ENCODE assay signal across 18 cellular contexts in genomic region chr19:58536852-58537798, GRCh38. TPM values are rescaled to one million over a fixed set of nuclear protein-coding genes. Genes with fewer than 3 reads are reported as not detected.
A peak's percentile ranks its signal among the peaks of the same experiment; 100 is the strongest.
DNase-seq lines count a peak whose midpoint lies in the region; ATAC-seq, FAIRE-seq and TF ChIP-seq lines count a peak whose summit lies in the region.
"Had no signal": no experiment of that assay in that cellular context is flagged by ENCODE, and none has a peak within 500 bp of the region (broad histone marks: within the 10 kb centered on the region; RNA-seq: fewer than 3 reads in every experiment).

No MANE protein-coding gene starts in this region.

- TF ChIP-seq POLR2A in A549 (IDR thresholded peaks at IDR 0.05; ENCODE audit: low read length) = no peak
- TF ChIP-seq POLR2A in spleen (IDR thresholded peaks at IDR 0.05) = no peak

- peaks cover 13% of the 10 kb centered on the region for H3K36me3 Mint-ChIP-seq in Caco-2 (ENCODE audit: insufficient read depth, unreplicated experiment)
- H3K36me3 Mint-ChIP-seq in WTC11 = no peaks in the 10 kb centered on the region

- H3K9me3 ChIP-seq in A549 = no peaks in the 10 kb centered on the region
- no peaks in the 10 kb centered on the region for H3K9me3 ChIP-seq in Caco-2
- H3K9me3 ChIP-seq in iPS-20b (ENCODE audit: insufficient read depth, low read depth, low read length) = no peaks in the 10 kb centered on the region
- no peaks in the 10 kb centered on the region for H3K9me3 ChIP-seq in spleen
- no peaks in the 10 kb centered on the region for H3K9me3 ChIP-seq in MG63
- H3K9me3 ChIP-seq: HAP-1, ovary, testis had no signal

- H3K27ac Mint-ChIP-seq in Caco-2 (ENCODE audit: unreplicated experiment) (peak overlapping the region; percentile 92), WTC11 (peak overlapping the region; percentile 100)

- no peak overlapping the region for H3K4me3 ChIP-seq in A549
- H3K4me3 ChIP-seq in Caco-2 (ENCODE audit: low read depth, low read length) = no peak overlapping the region
- peak overlapping the region; percentile 69; the same call in 1 of the 2 replicates for H3K4me3 ChIP-seq in iPS-20b (ENCODE audit: low read length)
- no peak overlapping the region for H3K4me3 ChIP-seq in spleen
- H3K4me3 ChIP-seq in MG63 = no peak overlapping the region
- H3K4me3 ChIP-seq: HAP-1, ovary had no signal

- no peaks in the 10 kb centered on the region for H3K27me3 ChIP-seq in Caco-2 (replicated peaks; ENCODE audit: control insufficient read depth, insufficient read depth, low read length)
- H3K27me3 ChIP-seq in iPS-20b (ENCODE audit: insufficient read depth, low read length) = peaks cover 32% of the 10 kb centered on the region
- H3K27me3 ChIP-seq in spleen (replicated peaks in 1 of 7) = peaks cover 0 to 28% (median 17%) of the 10 kb centered on the region in 7 donors
- H3K27me3 ChIP-seq in MG63 = peaks cover 13% of the 10 kb centered on the region
- H3K27me3 ChIP-seq: ovary, testis had no signal

- H3K4me1 Mint-ChIP-seq in Caco-2 (ENCODE audit: low read depth, unreplicated experiment) (peaks cover 7% of the 10 kb centered on the region), WTC11 (peaks cover 8% of the 10 kb centered on the region)

- peaks cover 1% of the 10 kb centered on the region for H3K27me3 Mint-ChIP-seq in Caco-2 (ENCODE audit: insufficient read depth, unreplicated experiment)
- H3K27me3 Mint-ChIP-seq in WTC11 (ENCODE audit: low read depth) = peaks cover 52% of the 10 kb centered on the region

- CTCF ChIA-PET in A549 (lab: Yijun Ruan, JAX) (interaction anchor here (0.6 to 5.5 kb wide), 3 partner anchors 18 to 41 kb away, joined by 4 to 70 read pairs (median 10); partner anchors contain the start of gene ZBTB45), Caco-2 (lab: Charles Lee) (interaction anchor here (1.0 kb wide), 1 partner anchor 18 kb away, joined by 6 read pairs; the partner anchor contains the start of gene ZBTB45), WTC11 (lab: Charles Lee) (interaction anchor here (1.0 to 2.2 kb wide), 3 partner anchors 17 to 23 kb away, joined by 3 to 21 read pairs (median 5); partner anchors contain the start of gene ZBTB45)

- H3K9me3 Mint-ChIP-seq in Caco-2 (ENCODE audit: unreplicated experiment) (no peaks in the 10 kb centered on the region), WTC11 (no peaks in the 10 kb centered on the region)

- H3K4me3 Mint-ChIP-seq in Caco-2 (ENCODE audit: unreplicated experiment) (peak overlapping the region; percentile 87), WTC11 (peak overlapping the region; percentile 73)

- H3K27ac ChIP-seq in A549 = no peak overlapping the region
- no peak overlapping the region for H3K27ac ChIP-seq in iPS-20b (ENCODE audit: low read length)
- H3K27ac ChIP-seq in spleen = no peak overlapping the region
- H3K27ac ChIP-seq: ovary, testis, VCaP had no signal

- ATAC-seq in A549 (peak; percentile 52 to 55), WTC11 (no peak), GM21381 (IDR thresholded peaks at IDR 0.05; ENCODE audit: unreplicated experiment) (no peak)

- H3K4me2 ChIP-seq in A549 = no peak overlapping the region

- FAIRE-seq in A549 (lab: Jason Lieb, UNC) = no peak

- POLR2A ChIA-PET in A549 (lab: Yijun Ruan, JAX) = no interaction called here
- POLR2A ChIA-PET in Caco-2 (lab: Charles Lee) = interaction anchor here (1.0 kb wide), 1 partner anchor 17 kb away, joined by 5 read pairs; the partner anchor contains the start of gene ZBTB45
- POLR2A ChIA-PET in WTC11 (lab: Charles Lee) = interaction anchor here (1.5 kb wide), 1 partner anchor 17 kb away, joined by 15 read pairs; the partner anchor contains the start of gene ZBTB45

- H3K9ac ChIP-seq in iPS-20b (ENCODE audit: low read depth, low read length) = peak overlapping the region; percentile 85; the same call in 1 of the 2 replicates

- no TSS peak for BruUV-seq in Caco-2 (replicated peaks; lab: Mats Ljungman, UMichigan)

- no peak for TF ChIP-seq EP300 in A549 (IDR thresholded peaks at IDR 0.05)

- WGBS in A549 (ENCODE audit: missing lambda C conversion rate) = 63% methylated on average over 7 of the region's 8 CpGs
- 73 to 95% (median 93%) methylated on average over 8 of the region's 8 CpGs for WGBS in spleen, 5 donors

- intact Hi-C loops in Caco-2 (cut with micrococcal nuclease; ENCODE audit: unreplicated experiment) = no loop called here
- intact Hi-C loops in spleen (cut with DNase I; ENCODE audit: low total_unique reads) = no loop called here

- DNase-seq in A549 (ENCODE audit: low read depth in 1 of 2, low spot score in 1 of 2) (no peak), Caco-2 (no peak), WTC11 (ENCODE audit: low spot score) (no peak), COLO829 (ENCODE audit: low spot score) (no peak), spleen (no peak), MG63 (no peak)
- DNase-seq: AML-193; amniotic stem cell; caudate nucleus; effector CD8-positive, alpha-beta T cell; NCI-H69; ovary; stimulated activated CD4-positive, alpha-beta T cell treated with anti-CD3 and anti-CD28 coated beads, Interleukin-2, amount 100 ng/mL, for 48 hours; testis had no signal

- H3K36me3 ChIP-seq in Caco-2 (ENCODE audit: control insufficient read depth, insufficient read depth, low read length) (no peaks in the 10 kb centered on the region), iPS-20b (ENCODE audit: insufficient read depth, low read depth, low read length) (no peaks in the 10 kb centered on the region), spleen (no peaks in the 10 kb centered on the region), MG63 (no peaks in the 10 kb centered on the region)
- H3K36me3 ChIP-seq: HAP-1, ovary had no signal

- H3K4me1 ChIP-seq in A549 (no peaks in the 10 kb centered on the region), Caco-2 (0 out of 2 replicates have a peak, but pooled peaks cover 5% of the 10 kb centered on the region), iPS-20b (ENCODE audit: insufficient read depth, low read length) (no peaks in the 10 kb centered on the region; the same call in 1 of the 2 replicates), spleen (peaks cover 4 to 16% (median 13%) of the 10 kb centered on the region in 6 donors)
- H3K4me1 ChIP-seq: HAP-1, testis had no signal

- TF ChIP-seq RAD21 in A549 (conservative IDR thresholded peaks at IDR 0.05 in 1 of 2, IDR thresholded peaks at IDR 0.05 in 1 of 2) = no peak

- no peak for TF ChIP-seq CTCF in A549 (IDR thresholded peaks at IDR 0.05)
- no peak for TF ChIP-seq CTCF in Caco-2 (IDR thresholded peaks at IDR 0.05; ENCODE audit: insufficient read depth in 1 of 2, low read depth in 1 of 2, low read length in 1 of 2, severe bottlenecking in 1 of 2, unreplicated experiment in 1 of 2)
- no peak for TF ChIP-seq CTCF in WTC11 (IDR thresholded peaks at IDR 0.05)
- TF ChIP-seq CTCF in spleen (IDR thresholded peaks at IDR 0.05 in 8 of 11, conservative IDR thresholded peaks at IDR 0.05 in 3 of 11) = no peak

RNA-seq across cellular contexts. Expression of gene TRIM28, which starts 6.7 kb away (rescaled TPM):
- polyA plus RNA-seq in A549 (2011; rRNA removed) = 576 and 735 TPM in 2 replicates
- 1,530 and 1,851 TPM in 2 replicates for polyA plus RNA-seq in A549 (2012; cell fraction: cytosol; rRNA removed)
- 2,680 and 4,180 TPM in 2 replicates for polyA plus RNA-seq in A549 (2012; cell fraction: nucleus; rRNA removed)
- 656 to 743 TPM (median 666 TPM) in 3 replicates for polyA plus RNA-seq in A549 (2017; fragmentation: RNase III; extraction: RNeasy Plus Mini Kit Qiagen cat#74134 plus additional on column Dnase treatment)
- 1,927 and 2,378 TPM in 2 replicates for polyA minus RNA-seq in A549 (2011; rRNA and poly(A)+ RNA removed)
- 837 and 863 TPM in 2 replicates for total RNA-seq in Caco-2 (2022)
- total RNA-seq in WTC11 (2021) = 1,095 to 1,221 TPM (median 1,108 TPM) in 3 replicates
- total RNA-seq in spleen = 100 to 1,000 TPM; 216 to 294 (median 232) TPM
- polyA plus RNA-seq in spleen = 100 to 1,000 TPM; 181 to 233 (median 183) TPM
- 352 and 641 TPM in 2 replicates for total RNA-seq in MG63 (2014; rRNA removed; shearing (Covaris generic); ENCODE audit: low replicate concordance)

RNA-seq across cellular contexts. Expression of gene ZBTB45, which starts 17.5 kb away (rescaled TPM):
- polyA plus RNA-seq in A549 (2011; rRNA removed) = 6.2 and 6.4 TPM in 2 replicates
- 14.2 and 19.4 TPM in 2 replicates for polyA plus RNA-seq in A549 (2012; cell fraction: cytosol; rRNA removed)
- 28.8 and 41.9 TPM in 2 replicates for polyA plus RNA-seq in A549 (2012; cell fraction: nucleus; rRNA removed)
- 11.8 to 14.3 TPM (median 13.4 TPM) in 3 replicates for polyA plus RNA-seq in A549 (2017; fragmentation: RNase III; extraction: RNeasy Plus Mini Kit Qiagen cat#74134 plus additional on column Dnase treatment)
- 4.7 and 7.5 TPM in 2 replicates for polyA minus RNA-seq in A549 (2011; rRNA and poly(A)+ RNA removed)
- total RNA-seq in Caco-2 (2022) = 14.6 and 14.8 TPM in 2 replicates
- 17.0 to 19.7 TPM (median 18.0 TPM) in 3 replicates for total RNA-seq in WTC11 (2021)
- 10 to 100 TPM; 11.1 to 16.0 (median 13.0) TPM for total RNA-seq in spleen
- polyA plus RNA-seq in spleen = 1 to 10 TPM; 4.0 to 8.8 (median 4.4) TPM
- total RNA-seq in MG63 (2014; rRNA removed; shearing (Covaris generic); ENCODE audit: low replicate concordance) = 8.3 and 24.7 TPM in 2 replicates

RNA-seq across cellular contexts. Expression of gene CHMP2A, which starts 17.8 kb away (rescaled TPM):
- polyA plus RNA-seq in A549 (2011; rRNA removed) = 223 and 280 TPM in 2 replicates
- 234 and 296 TPM in 2 replicates for polyA plus RNA-seq in A549 (2012; cell fraction: cytosol; rRNA removed)
- polyA plus RNA-seq in A549 (2012; cell fraction: nucleus; rRNA removed) = 118 and 141 TPM in 2 replicates
- polyA plus RNA-seq in A549 (2017; fragmentation: RNase III; extraction: RNeasy Plus Mini Kit Qiagen cat#74134 plus additional on column Dnase treatment) = 192 to 227 TPM (median 198 TPM) in 3 replicates
- 198 and 245 TPM in 2 replicates for polyA minus RNA-seq in A549 (2011; rRNA and poly(A)+ RNA removed)
- 110 and 112 TPM in 2 replicates for total RNA-seq in Caco-2 (2022)
- 109 to 126 TPM (median 119 TPM) in 3 replicates for total RNA-seq in WTC11 (2021)
- 100 to 1,000 TPM in 3 of 7 donors, 10 to 100 TPM in 4; 79.9 to 115 (median 89.9) TPM for total RNA-seq in spleen
- polyA plus RNA-seq in spleen = 100 to 1,000 TPM; 112 to 124 (median 121) TPM
- total RNA-seq in MG63 (2014; rRNA removed; shearing (Covaris generic); ENCODE audit: low replicate concordance) = 50.3 and 58.8 TPM in 2 replicates

RNA-seq across cellular contexts. Expression of gene UBE2M, which starts 21.3 kb away (rescaled TPM):
- polyA plus RNA-seq in A549 (2011; rRNA removed) = 185 and 190 TPM in 2 replicates
- polyA plus RNA-seq in A549 (2012; cell fraction: cytosol; rRNA removed) = 137 and 162 TPM in 2 replicates
- 124 and 127 TPM in 2 replicates for polyA plus RNA-seq in A549 (2012; cell fraction: nucleus; rRNA removed)
- 135 to 139 TPM (median 137 TPM) in 3 replicates for polyA plus RNA-seq in A549 (2017; fragmentation: RNase III; extraction: RNeasy Plus Mini Kit Qiagen cat#74134 plus additional on column Dnase treatment)
- polyA minus RNA-seq in A549 (2011; rRNA and poly(A)+ RNA removed) = 210 and 218 TPM in 2 replicates
- 133 and 139 TPM in 2 replicates for total RNA-seq in Caco-2 (2022)
- total RNA-seq in WTC11 (2021) = 93.7 to 105 TPM (median 97.1 TPM) in 3 replicates
- 10 to 100 TPM; 19.1 to 66.9 (median 44.0) TPM for total RNA-seq in spleen
- polyA plus RNA-seq in spleen = 10 to 100 TPM; 33.2 to 47.3 (median 36.9) TPM
- 132 and 239 TPM in 2 replicates for total RNA-seq in MG63 (2014; rRNA removed; shearing (Covaris generic); ENCODE audit: low replicate concordance)

RNA-seq across cellular contexts. Expression of gene SLC27A5, which starts 25.3 kb away (rescaled TPM):
- 30.2 and 36.7 TPM in 2 replicates for polyA plus RNA-seq in A549 (2011; rRNA removed)
- 73.3 and 84.5 TPM in 2 replicates for polyA plus RNA-seq in A549 (2012; cell fraction: cytosol; rRNA removed)
- polyA plus RNA-seq in A549 (2012; cell fraction: nucleus; rRNA removed) = 45.0 and 48.2 TPM in 2 replicates
- polyA plus RNA-seq in A549 (2017; fragmentation: RNase III; extraction: RNeasy Plus Mini Kit Qiagen cat#74134 plus additional on column Dnase treatment) = 36.7 to 40.4 TPM (median 37.8 TPM) in 3 replicates
- 18.7 and 27.9 TPM in 2 replicates for polyA minus RNA-seq in A549 (2011; rRNA and poly(A)+ RNA removed)
- 10.3 and 12.5 TPM in 2 replicates for total RNA-seq in Caco-2 (2022)
- total RNA-seq in WTC11 (2021) = 18.8 to 22.0 TPM (median 21.9 TPM) in 3 replicates
- 10 to 100 TPM in 1 of 7 donors, 1 to 10 TPM in 6; 6.0 to 12.3 (median 7.2) TPM for total RNA-seq in spleen
- 10 to 100 TPM; 14.0 to 26.8 (median 14.9) TPM for polyA plus RNA-seq in spleen
- 5.5 and 13.0 TPM in 2 replicates for total RNA-seq in MG63 (2014; rRNA removed; shearing (Covaris generic); ENCODE audit: low replicate concordance)

Comparison
In these comparisons a context has a peak if more than half of its experiments do, and no peak if none do; other contexts are left out.
1. ATAC-seq: peak in A549 (2 of 2); none in WTC11 (single experiment) and GM21381 (single experiment).